ENCODE assay signal across 8 cellular contexts in the genomic region with DNA sequence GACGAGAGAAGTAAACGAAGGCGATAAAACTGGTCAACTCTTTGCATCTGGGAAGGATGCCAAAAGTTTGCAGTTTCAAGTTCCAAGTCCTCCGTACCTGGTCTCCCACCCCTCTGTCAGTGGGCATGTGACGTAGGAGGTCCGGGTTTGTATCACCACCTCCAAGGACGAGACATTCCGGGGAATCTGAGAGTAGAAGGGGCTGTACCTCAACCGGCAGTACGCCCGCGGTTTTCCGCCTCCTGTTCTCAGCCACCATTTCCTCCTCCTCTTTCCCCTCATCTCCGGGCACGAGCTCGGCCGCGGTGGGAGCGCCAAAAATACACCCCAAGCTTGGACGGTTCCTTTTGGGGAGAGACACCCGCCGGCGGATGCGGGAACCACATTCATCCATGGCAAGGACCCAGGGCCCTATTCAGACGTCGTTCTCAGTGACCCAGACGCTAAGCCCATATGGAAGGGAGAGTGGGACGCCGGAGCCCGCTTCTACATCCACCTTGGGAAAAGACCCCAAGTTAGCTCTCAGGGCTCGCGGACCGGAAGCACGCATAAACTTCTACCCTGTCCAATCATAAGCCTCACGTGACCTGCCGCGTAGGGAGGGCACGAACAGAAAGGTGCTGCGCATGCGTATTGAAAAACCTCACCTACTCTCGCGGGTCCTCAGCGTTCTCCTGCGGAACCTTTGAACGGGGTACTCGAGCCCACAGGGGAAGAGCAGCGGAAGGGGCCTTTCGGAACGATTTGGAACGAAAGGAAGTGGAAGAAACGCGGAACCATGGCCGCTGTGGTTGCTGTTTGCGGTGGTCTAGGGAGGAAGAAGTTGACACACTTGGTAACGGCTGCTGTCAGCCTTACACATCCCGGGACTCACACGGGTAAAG. TPM values are rescaled to one million over a fixed set of nuclear protein-coding genes. Genes with fewer than 3 reads are reported as not detected.
DNase-seq lines count a peak whose midpoint lies in the region; ATAC-seq, FAIRE-seq and TF ChIP-seq lines count a peak whose summit lies in the region.

A gene with protein sequence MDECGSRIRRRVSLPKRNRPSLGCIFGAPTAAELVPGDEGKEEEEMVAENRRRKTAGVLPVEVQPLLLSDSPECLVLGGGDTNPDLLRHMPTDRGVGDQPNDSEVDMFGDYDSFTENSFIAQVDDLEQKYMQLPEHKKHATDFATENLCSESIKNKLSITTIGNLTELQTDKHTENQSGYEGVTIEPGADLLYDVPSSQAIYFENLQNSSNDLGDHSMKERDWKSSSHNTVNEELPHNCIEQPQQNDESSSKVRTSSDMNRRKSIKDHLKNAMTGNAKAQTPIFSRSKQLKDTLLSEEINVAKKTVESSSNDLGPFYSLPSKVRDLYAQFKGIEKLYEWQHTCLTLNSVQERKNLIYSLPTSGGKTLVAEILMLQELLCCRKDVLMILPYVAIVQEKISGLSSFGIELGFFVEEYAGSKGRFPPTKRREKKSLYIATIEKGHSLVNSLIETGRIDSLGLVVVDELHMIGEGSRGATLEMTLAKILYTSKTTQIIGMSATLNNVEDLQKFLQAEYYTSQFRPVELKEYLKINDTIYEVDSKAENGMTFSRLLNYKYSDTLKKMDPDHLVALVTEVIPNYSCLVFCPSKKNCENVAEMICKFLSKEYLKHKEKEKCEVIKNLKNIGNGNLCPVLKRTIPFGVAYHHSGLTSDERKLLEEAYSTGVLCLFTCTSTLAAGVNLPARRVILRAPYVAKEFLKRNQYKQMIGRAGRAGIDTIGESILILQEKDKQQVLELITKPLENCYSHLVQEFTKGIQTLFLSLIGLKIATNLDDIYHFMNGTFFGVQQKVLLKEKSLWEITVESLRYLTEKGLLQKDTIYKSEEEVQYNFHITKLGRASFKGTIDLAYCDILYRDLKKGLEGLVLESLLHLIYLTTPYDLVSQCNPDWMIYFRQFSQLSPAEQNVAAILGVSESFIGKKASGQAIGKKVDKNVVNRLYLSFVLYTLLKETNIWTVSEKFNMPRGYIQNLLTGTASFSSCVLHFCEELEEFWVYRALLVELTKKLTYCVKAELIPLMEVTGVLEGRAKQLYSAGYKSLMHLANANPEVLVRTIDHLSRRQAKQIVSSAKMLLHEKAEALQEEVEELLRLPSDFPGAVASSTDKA (minus strand): TSS at position 524 of the 884 bp plus-strand sequence. CDS start 130 bp downstream, at position 394.
A gene (plus strand): TSS at position 759 of the 884 bp plus-strand sequence. CDS start 20 bp downstream, at position 779.

- H3K4me1 ChIP-seq in small intestine (ENCODE audit: control insufficient read depth in 2 of 2, insufficient read depth in 1 of 2, low read depth in 1 of 2, low read length in 1 of 2), result peaks cover 0 to 5% of the 10 kb centered on the region in 2 donors

- WGBS in small intestine, 3 donors, result 0% methylated on average over 55 to 57 of the region's 57 CpGs

- H3K4me3 ChIP-seq in AG09309 (ENCODE audit: control insufficient read depth, low read depth, low read length) (peak within 1 kb of the TSS; percentile 97), WI38 (ENCODE audit: low read depth, low read length) (peak within 1 kb of the TSS; percentile 99), bronchial epithelial cell (ENCODE audit: low read depth, low read length) (peak within 1 kb of the TSS; percentile 56), small intestine (ENCODE audit: low read depth in 1 of 2, low read length in 2 of 2) (peak within 1 kb of the TSS; percentile 80 to 83)

- FAIRE-seq in bronchial epithelial cell (lab: Jason Lieb, UNC), result peak; percentile 47
- no peak for FAIRE-seq in small intestine (lab: Jason Lieb, UNC)

- peak; percentile 96 for ATAC-seq in GM18909 (IDR thresholded peaks at IDR 0.05; ENCODE audit: poor library complexity, unreplicated experiment)
- ATAC-seq in HG03175 (IDR thresholded peaks at IDR 0.05; ENCODE audit: unreplicated experiment), result peak; percentile 93

- no peaks in the 10 kb centered on the region for H3K9me3 ChIP-seq in small intestine (ENCODE audit: control insufficient read depth, low read depth)

- H3K36me3 ChIP-seq in bronchial epithelial cell (ENCODE audit: control insufficient read depth, insufficient read depth, low read length) (peaks cover 4% of the 10 kb centered on the region), small intestine (ENCODE audit: control insufficient read depth in 2 of 2, insufficient read depth in 2 of 2, low read length in 2 of 2) (peaks cover 3 to 4% of the 10 kb centered on the region in 2 donors)

- H3K27ac ChIP-seq in small intestine (ENCODE audit: low read depth in 1 of 2, low read length in 1 of 2), result peak within 1 kb of the TSS; percentile 98 to 99

- H3K27me3 ChIP-seq in bronchial epithelial cell (ENCODE audit: control insufficient read depth, insufficient read depth, low read length) (no peaks in the 10 kb centered on the region), small intestine (ENCODE audit: control insufficient read depth in 2 of 2, insufficient read depth in 2 of 2, low read length in 2 of 2) (no peaks in the 10 kb centered on the region)

- TF ChIP-seq CTCF in AG09309 (IDR thresholded peaks at IDR 0.05; ENCODE audit: control insufficient read depth, insufficient read depth, low read depth, low read length, missing control alignments) (peak; percentile 47), WI38 (IDR thresholded peaks at IDR 0.05; ENCODE audit: low read depth, low read length) (0 out of 2 replicates have a peak, but pooled peaks have one; percentile 6), bronchial epithelial cell (IDR thresholded peaks at IDR 0.05; ENCODE audit: insufficient read depth, low read length, severe bottlenecking) (peak; percentile 58)

- DNase-seq in AG09309 (ENCODE audit: low read depth) (peak; percentile 95), NCI-H2227 treated with DMSO at 0.1 percent for 48 hours (lab: John Stamatoyannopoulos, UW) (peak; percentile 93), bronchial epithelial cell (ENCODE audit: low read depth) (peak; percentile 96), iPS-NIHi11 (ENCODE audit: low spot score) (peak; percentile 96), small intestine (peak; percentile 100)

RNA-seq across cellular contexts. Expression of the first gene that starts in this region (rescaled TPM):
- total RNA-seq in bronchial epithelial cell, result 7.4 and 10.1 TPM in 2 replicates
- 1 to 10 TPM; 4.9 to 6.9 (median 6.3) TPM for polyA plus RNA-seq in small intestine

RNA-seq across cellular contexts. Expression of the second gene that starts in this region (rescaled TPM):
- 22.9 and 31.2 TPM in 2 replicates for total RNA-seq in bronchial epithelial cell
- 10 to 100 TPM; 29.5 to 43.8 (median 31.3) TPM for polyA plus RNA-seq in small intestine

Comparison
In these comparisons a context has a peak if more than half of its experiments do, and no peak if none do; other contexts are left out.
1. Peak in every context shown above with its lines: DNase-seq, ATAC-seq, H3K4me3 ChIP-seq and H3K27ac ChIP-seq.
2. CTCF ChIP-seq: peak in every context shown above with its lines; median percentile 58 in bronchial epithelial cell; 47 in AG09309; 6 in WI38.